8 cellular contexts compared by ENCODE assay signal in the genomic region with DNA sequence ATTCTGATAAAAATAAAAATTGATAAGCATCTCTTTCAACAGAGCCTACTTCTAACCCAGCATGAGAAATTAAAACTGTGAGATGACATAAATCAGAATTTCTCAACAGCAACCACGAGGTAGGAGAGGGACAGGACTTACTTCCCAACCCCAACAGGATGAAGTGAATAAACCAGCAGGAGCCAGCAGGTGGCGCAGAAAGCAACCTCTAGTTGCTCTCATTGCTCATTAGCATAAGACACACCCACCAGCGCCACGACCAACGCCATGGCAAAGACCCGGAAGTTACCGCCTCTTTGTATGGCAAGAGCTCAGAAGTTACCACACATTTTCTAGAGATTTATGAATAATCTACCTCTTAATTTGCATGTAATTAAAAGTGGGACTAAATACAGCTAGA.
DNase-seq lines count a peak whose midpoint lies in the region; ATAC-seq and TF ChIP-seq lines count a peak whose summit lies in the region.

No MANE protein-coding gene starts in this region.

- no peaks in the 10 kb centered on the region for H3K9me3 ChIP-seq in suprapubic skin

- CTCF ChIA-PET in activated naive CD4-positive, alpha-beta T cell treated with anti-CD3 and anti-CD28 coated beads for 36 hours (lab: Charles Lee): no interaction called here

- no peak overlapping the region for H3K27ac Mint-ChIP-seq in activated naive CD4-positive, alpha-beta T cell treated with anti-CD3 and anti-CD28 coated beads for 36 hours

- no peaks in the 10 kb centered on the region for H3K4me1 Mint-ChIP-seq in activated naive CD4-positive, alpha-beta T cell treated with anti-CD3 and anti-CD28 coated beads for 36 hours (ENCODE audit: low read depth)

- H3K36me3 ChIP-seq in suprapubic skin: no peaks in the 10 kb centered on the region

- H3K4me1 ChIP-seq in suprapubic skin: no peaks in the 10 kb centered on the region

- TF ChIP-seq CTCF in astrocyte of the cerebellum (IDR thresholded peaks at IDR 0.05; ENCODE audit: low read depth, low read length, missing control alignments): peak; percentile 35
- TF ChIP-seq CTCF in suprapubic skin (IDR thresholded peaks at IDR 0.05): peak; percentile 16 to 34

- no peaks in the 10 kb centered on the region for H3K9me3 Mint-ChIP-seq in activated naive CD4-positive, alpha-beta T cell treated with anti-CD3 and anti-CD28 coated beads for 36 hours

- H3K27ac ChIP-seq in suprapubic skin: no peak overlapping the region

- intact Hi-C loops in activated naive CD4-positive, alpha-beta T cell treated with anti-CD3 and anti-CD28 coated beads for 36 hours (cut with micrococcal nuclease): no loop called here

- no peak for TF ChIP-seq POLR2A in suprapubic skin (IDR thresholded peaks at IDR 0.05)

- no peak overlapping the region for H3K4me3 Mint-ChIP-seq in activated naive CD4-positive, alpha-beta T cell treated with anti-CD3 and anti-CD28 coated beads for 36 hours

- no peaks in the 10 kb centered on the region for H3K27me3 Mint-ChIP-seq in activated naive CD4-positive, alpha-beta T cell treated with anti-CD3 and anti-CD28 coated beads for 36 hours (ENCODE audit: low read depth)

- peak; percentile 51 for DNase-seq in activated naive CD4-positive, alpha-beta T cell treated with anti-CD3 and anti-CD28 coated beads for 36 hours
- DNase-seq in activated naive CD4-positive, alpha-beta T cell (lab: John Stamatoyannopoulos, UW): no peak
- DNase-seq in NCI-H748 treated with DMSO at 0.1 percent for 48 hours (lab: John Stamatoyannopoulos, UW) (peak; percentile 36), astrocyte of the cerebellum (ENCODE audit: low read depth) (peak; percentile 15), kidney tubule cell (ENCODE audit: low spot score) (peak; percentile 67), suprapubic skin (ENCODE audit: low spot score in 2 of 2) (peak; percentile 71 to 80)
- DNase-seq in activated CD4-positive, CD25-positive, alpha-beta regulatory T cell treated with anti-CD3 and anti-CD28 coated beads, Interleukin-2, amount 50 U/mL, for 72 hours: no peak

- H3K4me3 ChIP-seq in astrocyte of the cerebellum (ENCODE audit: low read depth, low read length) (no peak overlapping the region), suprapubic skin (no peak overlapping the region)

- TF ChIP-seq EP300 in suprapubic skin (IDR thresholded peaks at IDR 0.05): no peak

- 34% methylated on average over 7 of the region's 7 CpGs for WGBS in suprapubic skin

- in situ Hi-C loops in astrocyte of the cerebellum (cut with HindIII; ENCODE audit: low sequenced_read_pairs): no loop called here

- no peaks in the 10 kb centered on the region for H3K36me3 Mint-ChIP-seq in activated naive CD4-positive, alpha-beta T cell treated with anti-CD3 and anti-CD28 coated beads for 36 hours (ENCODE audit: low read depth)

- peak; percentile 85 for ATAC-seq in HG03159 (IDR thresholded peaks at IDR 0.05; ENCODE audit: unreplicated experiment)

- H3K27me3 ChIP-seq in suprapubic skin: no peaks in the 10 kb centered on the region

Comparison
In these comparisons a context has a peak if more than half of its experiments do, and no peak if none do; other contexts are left out.
1. DNase-seq: peak in activated naive CD4-positive, alpha-beta T cell treated with anti-CD3 and anti-CD28 coated beads for 36 hours (single experiment), NCI-H748 treated with DMSO at 0.1 percent for 48 hours (single experiment), astrocyte of the cerebellum (single experiment), kidney tubule cell (single experiment) and suprapubic skin (2 of 2); none in activated naive CD4-positive, alpha-beta T cell (0 of 4) and activated CD4-positive, CD25-positive, alpha-beta regulatory T cell treated with anti-CD3 and anti-CD28 coated beads, Interleukin-2, amount 50 U/mL, for 72 hours (single experiment).